ENCODE assay signal across 14 cellular contexts in the genomic region with DNA sequence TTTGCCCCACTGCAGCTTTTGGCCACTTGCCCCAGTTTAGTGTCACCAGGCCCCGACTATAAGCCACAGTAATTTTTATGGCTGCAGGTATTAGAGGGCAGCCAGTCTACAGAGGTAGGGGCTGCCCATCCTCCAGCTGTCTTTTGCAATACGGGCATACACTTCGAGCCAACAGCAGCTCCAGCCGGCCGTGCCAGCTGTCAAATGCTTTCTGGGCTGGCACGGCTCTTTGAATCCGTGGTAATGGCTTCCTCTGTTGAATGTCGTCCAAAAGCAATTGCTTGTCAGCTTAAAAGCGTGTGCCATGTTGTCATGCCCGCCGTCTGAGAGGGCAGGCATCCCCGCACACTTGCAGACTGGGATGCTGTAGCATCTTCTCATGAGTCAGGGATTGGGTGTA. TPM values are rescaled to one million over a fixed set of nuclear protein-coding genes. Genes with fewer than 3 reads are reported as not detected.
A peak's percentile ranks its signal among the peaks of the same experiment; 100 is the strongest.
DNase-seq lines count a peak whose midpoint lies in the region; ATAC-seq and TF ChIP-seq lines count a peak whose summit lies in the region.
"Had no signal": no experiment of that assay in that cellular context is flagged by ENCODE, and none has a peak within 500 bp of the region (broad histone marks: within the 10 kb centered on the region; RNA-seq: fewer than 3 reads in every experiment).

No MANE protein-coding gene starts in this region.

- no peak overlapping the region for H3K4me3 Mint-ChIP-seq in activated T-helper 2 cell treated with anti-CD3 and anti-CD28 coated beads, Interferon-gamma antibody, Interleukin-2, Interleukin-4, amounts not matched to agents 10 μg/mL and 5 μg/mL and 100 μg/mL, durations not matched to agents 14 hours and 24 hours and 36 hours (ENCODE audit: low read depth)
- H3K4me3 Mint-ChIP-seq: activated CD8-positive, alpha-beta T cell treated with anti-CD3 and anti-CD28 coated beads for 36 hours; activated naive CD4-positive, alpha-beta T cell treated with anti-CD3 and anti-CD28 coated beads, Interleukin-2, amount 50 U/mL, for 24 hours; dendritic cell treated with granulocyte-macrophage colony-stimulating factor and Interleukin-4, amounts not matched to agents 40 ng/mL and 50 ng/mL, for 4 days; stimulated activated effector memory CD8-positive, alpha-beta T cell treated with anti-CD3 and anti-CD28 coated beads, Interleukin-12 subunit alpha, Interleukin-12 subunit beta, amount 100 ng/mL, for 72 hours; T-helper 1 cell treated with Interleukin-12 subunit alpha and Interleukin-12 subunit beta and Interleukin-4 antibody, amounts not matched to agents 30 μg/mL and 1 μg/mL, for 36 hours had no signal

- WGBS in right cardiac atrium: 61% methylated on average over 12 of the region's 12 CpGs
- WGBS in stomach, 5 donors: 30 to 65% (median 42%) methylated on average over 12 of the region's 12 CpGs

- peaks cover 15% of the 10 kb centered on the region for H3K4me1 ChIP-seq in right cardiac atrium (ENCODE audit: control insufficient read depth, insufficient read depth, low read length)
- peaks cover 22 to 52% (median 34%) of the 10 kb centered on the region in 4 donors for H3K4me1 ChIP-seq in stomach

- H3K4me1 Mint-ChIP-seq in activated T-helper 2 cell treated with anti-CD3 and anti-CD28 coated beads, Interferon-gamma antibody, Interleukin-2, Interleukin-4, amounts not matched to agents 10 μg/mL and 5 μg/mL and 100 μg/mL, durations not matched to agents 14 hours and 24 hours and 36 hours (ENCODE audit: low read depth): peaks cover 31% of the 10 kb centered on the region

- H3K27ac ChIP-seq in right cardiac atrium (ENCODE audit: low read length): peak overlapping the region; percentile 21
- H3K27ac ChIP-seq in stomach: no peak overlapping the region
- H3K27ac ChIP-seq: left lung had no signal

- no peak for TF ChIP-seq CTCF in stomach (IDR thresholded peaks at IDR 0.05)

- H3K27ac Mint-ChIP-seq in activated T-helper 2 cell treated with anti-CD3 and anti-CD28 coated beads, Interferon-gamma antibody, Interleukin-2, Interleukin-4, amounts not matched to agents 10 μg/mL and 5 μg/mL and 100 μg/mL, durations not matched to agents 14 hours and 24 hours and 36 hours: no peak overlapping the region
- H3K27ac Mint-ChIP-seq: activated CD8-positive, alpha-beta T cell treated with anti-CD3 and anti-CD28 coated beads for 36 hours; activated naive CD4-positive, alpha-beta T cell treated with anti-CD3 and anti-CD28 coated beads, Interleukin-2, amount 50 U/mL, for 24 hours; dendritic cell treated with granulocyte-macrophage colony-stimulating factor and Interleukin-4, amounts not matched to agents 40 ng/mL and 50 ng/mL, for 4 days; stimulated activated effector memory CD8-positive, alpha-beta T cell treated with anti-CD3 and anti-CD28 coated beads, Interleukin-12 subunit alpha, Interleukin-12 subunit beta, amount 100 ng/mL, for 72 hours; T-helper 1 cell treated with Interleukin-12 subunit alpha and Interleukin-12 subunit beta and Interleukin-4 antibody, amounts not matched to agents 30 μg/mL and 1 μg/mL, for 36 hours had no signal

- no peak for TF ChIP-seq POLR2A in stomach (IDR thresholded peaks at IDR 0.05)

- DNase-seq in NCI-H1694 treated with DMSO at 0.1 percent for 48 hours (lab: John Stamatoyannopoulos, UW) (peak; percentile 97), right cardiac atrium (peak; percentile 56 to 82 (median 80)), stomach (peak; percentile 67), HuH-7 (ENCODE audit: low spot score) (no peak)
- no peak for DNase-seq in stimulated activated CD4-positive, alpha-beta T cell treated with anti-CD3 and anti-CD28 coated beads, Interleukin-2, amount 100 ng/mL, for 48 hours
- DNase-seq in activated T-helper 2 cell treated with anti-CD3 and anti-CD28 coated beads, Interferon-gamma antibody, Interleukin-2, Interleukin-4, amounts not matched to agents 10 μg/mL and 5 μg/mL and 100 μg/mL, durations not matched to agents 14 hours and 24 hours and 36 hours (ENCODE audit: low spot score): no peak
- DNase-seq: activated CD8-positive, alpha-beta T cell treated with anti-CD3 and anti-CD28 coated beads for 36 hours; left lung had no signal

- ATAC-seq in SK-N-SH treated with all-trans-retinoic acid at 6 μM for 48 hours (peak; percentile 23), right cardiac atrium (peak; percentile 83 to 87), HG02840 (IDR thresholded peaks at IDR 0.05; ENCODE audit: low FRiP score, unreplicated experiment) (no peak)
- ATAC-seq: activated CD8-positive, alpha-beta T cell treated with anti-CD3 and anti-CD28 coated beads for 36 hours; left lung had no signal

- H3K4me3 ChIP-seq in right cardiac atrium (ENCODE audit: low read length): no peak overlapping the region
- H3K4me3 ChIP-seq in stomach: peak overlapping the region in 1 of 4 donors; percentile 2
- H3K4me3 ChIP-seq: left lung had no signal

- peaks cover 0 to 41% (median 22%) of the 10 kb centered on the region in 4 donors for H3K36me3 ChIP-seq in stomach

- H3K9me3 ChIP-seq in right cardiac atrium (ENCODE audit: control insufficient read depth, low read length) (no peaks in the 10 kb centered on the region), stomach (no peaks in the 10 kb centered on the region)
- H3K9me3 ChIP-seq: left lung had no signal

- no peak for TF ChIP-seq EP300 in stomach (IDR thresholded peaks at IDR 0.05)

- peaks cover 93% of the 10 kb centered on the region for H3K36me3 Mint-ChIP-seq in activated T-helper 2 cell treated with anti-CD3 and anti-CD28 coated beads, Interferon-gamma antibody, Interleukin-2, Interleukin-4, amounts not matched to agents 10 μg/mL and 5 μg/mL and 100 μg/mL, durations not matched to agents 14 hours and 24 hours and 36 hours (ENCODE audit: low read depth)

- H3K27me3 Mint-ChIP-seq in activated T-helper 2 cell treated with anti-CD3 and anti-CD28 coated beads, Interferon-gamma antibody, Interleukin-2, Interleukin-4, amounts not matched to agents 10 μg/mL and 5 μg/mL and 100 μg/mL, durations not matched to agents 14 hours and 24 hours and 36 hours (ENCODE audit: low read depth): no peaks in the 10 kb centered on the region
- H3K27me3 Mint-ChIP-seq: activated CD8-positive, alpha-beta T cell treated with anti-CD3 and anti-CD28 coated beads for 36 hours; activated naive CD4-positive, alpha-beta T cell treated with anti-CD3 and anti-CD28 coated beads, Interleukin-2, amount 50 U/mL, for 24 hours; dendritic cell treated with granulocyte-macrophage colony-stimulating factor and Interleukin-4, amounts not matched to agents 40 ng/mL and 50 ng/mL, for 4 days had no signal

- H3K9me3 Mint-ChIP-seq in activated T-helper 2 cell treated with anti-CD3 and anti-CD28 coated beads, Interferon-gamma antibody, Interleukin-2, Interleukin-4, amounts not matched to agents 10 μg/mL and 5 μg/mL and 100 μg/mL, durations not matched to agents 14 hours and 24 hours and 36 hours: no peaks in the 10 kb centered on the region
- H3K9me3 Mint-ChIP-seq: activated CD8-positive, alpha-beta T cell treated with anti-CD3 and anti-CD28 coated beads for 36 hours; activated naive CD4-positive, alpha-beta T cell treated with anti-CD3 and anti-CD28 coated beads, Interleukin-2, amount 50 U/mL, for 24 hours; dendritic cell treated with granulocyte-macrophage colony-stimulating factor and Interleukin-4, amounts not matched to agents 40 ng/mL and 50 ng/mL, for 4 days; stimulated activated effector memory CD8-positive, alpha-beta T cell treated with anti-CD3 and anti-CD28 coated beads, Interleukin-12 subunit alpha, Interleukin-12 subunit beta, amount 100 ng/mL, for 72 hours; T-helper 1 cell treated with Interleukin-12 subunit alpha and Interleukin-12 subunit beta and Interleukin-4 antibody, amounts not matched to agents 30 μg/mL and 1 μg/mL, for 36 hours had no signal

- intact Hi-C loops in right cardiac atrium (cut with DNase I) (no loop called here), stomach (cut with DNase I; ENCODE audit: low total_unique reads) (no loop called here)
- intact Hi-C loops in activated T-helper 2 cell treated with anti-CD3 and anti-CD28 coated beads, Interferon-gamma antibody, Interleukin-2, Interleukin-4, amounts not matched to agents 10 μg/mL and 5 μg/mL and 100 μg/mL, durations not matched to agents 14 hours and 24 hours and 36 hours (cut with micrococcal nuclease): no loop called here

- H3K27me3 ChIP-seq in right cardiac atrium (ENCODE audit: control insufficient read depth, insufficient read depth): no peaks in the 10 kb centered on the region
- H3K27me3 ChIP-seq in stomach: no peaks in the 10 kb centered on the region
- H3K27me3 ChIP-seq: left lung had no signal

TF ChIP-seq in SK-N-SH treated with all-trans-retinoic acid at 6 μM for 48 hours, 23 proteins besides CTCF, POLR2A, EP300 and RAD21:
- TF ChIP-seq ESRRG (CRISPR knock-in tag; IDR thresholded peaks at IDR 0.05) (no peak), OSR1 (CRISPR knock-in tag; IDR thresholded peaks at IDR 0.05) (no peak), ZFP3 (CRISPR knock-in tag; IDR thresholded peaks at IDR 0.05) (no peak), CSDC2 (CRISPR knock-in tag; IDR thresholded peaks at IDR 0.05) (no peak)

RNA-seq across cellular contexts. Expression of a gene that starts 41.3 kb away (rescaled TPM):
- 10 to 100 TPM in 3 of 4 donors, 1 to 10 TPM in 1; 7.7 to 21.7 (median 18.6) TPM for total RNA-seq in right cardiac atrium
- polyA plus RNA-seq in right cardiac atrium: 6.2 TPM
- total RNA-seq in stomach: 10 to 100 TPM in 3 of 5 donors, 1 to 10 TPM in 1, under 1 TPM in 1; 0.29 to 41.2 (median 16.2) TPM
- 1 to 10 TPM; 4.3 to 4.9 (median 4.6) TPM for polyA plus RNA-seq in stomach
- total RNA-seq in activated T-helper 2 cell treated with anti-CD3 and anti-CD28 coated beads, Interferon-gamma antibody, Interleukin-2, Interleukin-4, amounts not matched to agents 10 μg/mL and 5 μg/mL and 100 μg/mL, durations not matched to agents 14 hours and 24 hours and 36 hours: 214 and 225 TPM in 2 replicates

Comparison
In these comparisons a context has a peak if more than half of its experiments do, and no peak if none do; other contexts are left out.
1. DNase-seq: peak in NCI-H1694 treated with DMSO at 0.1 percent for 48 hours (single experiment), right cardiac atrium (3 of 3) and stomach (single experiment); none in HuH-7 (single experiment), stimulated activated CD4-positive, alpha-beta T cell treated with anti-CD3 and anti-CD28 coated beads, Interleukin-2, amount 100 ng/mL, for 48 hours (0 of 2) and activated T-helper 2 cell treated with anti-CD3 and anti-CD28 coated beads, Interferon-gamma antibody, Interleukin-2, Interleukin-4, amounts not matched to agents 10 μg/mL and 5 μg/mL and 100 μg/mL, durations not matched to agents 14 hours and 24 hours and 36 hours (single experiment).